ENCODE assay signal across 8 cellular contexts in genomic region chr10:35089641-35090161, GRCh38. TPM values are rescaled to one million over a fixed set of nuclear protein-coding genes. Genes with fewer than 3 reads are reported as not detected.
DNase-seq lines count a peak whose midpoint lies in the region; ATAC-seq and TF ChIP-seq lines count a peak whose summit lies in the region.

No MANE protein-coding gene starts in this region.

- no peak for TF ChIP-seq POLR2A in Peyer's patch (IDR thresholded peaks at IDR 0.05)
- TF ChIP-seq POLR2A in thyroid gland (IDR thresholded peaks at IDR 0.05) = no peak

- peak overlapping the region; percentile 31 for H3K27ac ChIP-seq in AG04450 (ENCODE audit: low read depth, low read length)
- peak overlapping the region; percentile 95 to 100 (median 97) for H3K27ac ChIP-seq in Peyer's patch
- H3K27ac ChIP-seq in liver (ENCODE audit: low read depth in 1 of 2, low read length in 2 of 2) = peak overlapping the region; percentile 92 to 97
- peak overlapping the region; percentile 93 to 95 (median 94) for H3K27ac ChIP-seq in thyroid gland

- TF ChIP-seq RAD21 in liver (IDR thresholded peaks at IDR 0.05) = no peak

- WGBS in liver = under 1% methylated on average over 26 of the region's 26 CpGs
- 0 to 1% methylated on average over 23 to 25 of the region's 26 CpGs for WGBS in thyroid gland, 2 donors

- H3K9ac ChIP-seq in liver (ENCODE audit: low read depth in 1 of 2, low read length in 2 of 2) = peak overlapping the region; percentile 51 to 96

- H3K9me3 ChIP-seq in AG04450 (ENCODE audit: control insufficient read depth, insufficient read depth, low read length) = peaks cover 6% of the 10 kb centered on the region; the same call in 1 of the 2 replicates
- H3K9me3 ChIP-seq in Peyer's patch = no peaks in the 10 kb centered on the region
- no peaks in the 10 kb centered on the region for H3K9me3 ChIP-seq in liver (ENCODE audit: control insufficient read depth in 4 of 4, low read length in 3 of 4)
- H3K9me3 ChIP-seq in thyroid gland = no peaks in the 10 kb centered on the region

- TF ChIP-seq CTCF in AG04450 (IDR thresholded peaks at IDR 0.05; ENCODE audit: low read depth, low read length) = no peak
- TF ChIP-seq CTCF in GM13976 (IDR thresholded peaks at IDR 0.05; ENCODE audit: borderline replicate concordance, control extremely low read depth, extremely low read depth, insufficient read depth, missing control alignments) = no peak
- TF ChIP-seq CTCF in Peyer's patch (IDR thresholded peaks at IDR 0.05) = no peak
- no peak for TF ChIP-seq CTCF in choroid plexus epithelial cell (conservative IDR thresholded peaks at IDR 0.05; ENCODE audit: low read depth, low read length)
- TF ChIP-seq CTCF in liver (IDR thresholded peaks at IDR 0.05; ENCODE audit: low read depth, low read length, missing input control) = no peak
- no peak for TF ChIP-seq CTCF in thyroid gland (IDR thresholded peaks at IDR 0.05)

- DNase-seq in AG04450 (ENCODE audit: low read depth, low spot score) = no peak
- peak; percentile 60 for DNase-seq in GM13976 (ENCODE audit: low spot score)
- DNase-seq in Peyer's patch = peak in 1 of 3 donors; percentile 17
- DNase-seq in choroid plexus epithelial cell (ENCODE audit: low read depth) = peak; percentile 35
- no peak for DNase-seq in thyroid gland
- DNase-seq in SKM-1 treated with dmso at 0.1 percent for 144 hours (lab: John Stamatoyannopoulos, UW; ENCODE audit: unreplicated experiment) = no peak

- peak overlapping the region; percentile 76 for H3K4me3 ChIP-seq in AG04450 (ENCODE audit: low read depth, low read length)
- peak overlapping the region; percentile 72 to 99 (median 90) for H3K4me3 ChIP-seq in Peyer's patch
- peak overlapping the region; percentile 82 for H3K4me3 ChIP-seq in choroid plexus epithelial cell (ENCODE audit: low read depth, low read length)
- peak overlapping the region; percentile 86 to 91 (median 89) for H3K4me3 ChIP-seq in liver (ENCODE audit: low read depth in 1 of 3, low read length in 3 of 3)
- peak overlapping the region; percentile 77 to 95 (median 83) for H3K4me3 ChIP-seq in thyroid gland (replicated peaks in 1 of 3)

- intact Hi-C loops in thyroid gland (cut with DNase I) = no loop called here

- CTCF ChIA-PET in AG04450 (lab: Charles Lee) = interaction anchor here (1.0 kb wide), 1 partner anchor 37 kb away, joined by 3 read pairs; the partner anchor contains the start of gene CREM

- ATAC-seq in HG02884 (IDR thresholded peaks at IDR 0.05; ENCODE audit: unreplicated experiment) = peak; percentile 28

- H3K27me3 ChIP-seq in AG04450 (ENCODE audit: control insufficient read depth, insufficient read depth, low read length) = no peaks in the 10 kb centered on the region
- H3K27me3 ChIP-seq in Peyer's patch = no peaks in the 10 kb centered on the region
- H3K27me3 ChIP-seq in liver (ENCODE audit: control insufficient read depth in 4 of 4, insufficient read depth in 4 of 4, low read length in 3 of 4) = no peaks in the 10 kb centered on the region
- no peaks in the 10 kb centered on the region for H3K27me3 ChIP-seq in thyroid gland

- no peaks in the 10 kb centered on the region for H3K36me3 ChIP-seq in Peyer's patch
- no peaks in the 10 kb centered on the region for H3K36me3 ChIP-seq in liver (ENCODE audit: control insufficient read depth in 4 of 4, insufficient read depth in 3 of 4, low read depth in 1 of 4, low read length in 3 of 4)
- H3K36me3 ChIP-seq in thyroid gland = no peaks in the 10 kb centered on the region

- in situ Hi-C loops in GM13976 (cut with MboI; ENCODE audit: low sequenced_read_pairs, unreplicated experiment) = no loop called here

- POLR2A ChIA-PET in AG04450 (lab: Yijun Ruan, JAX) = interaction anchor here (1.1 kb wide), 1 partner anchor 37 kb away, joined by 3 read pairs; the partner anchor contains the start of gene CREM

- H3K4me1 ChIP-seq in Peyer's patch (peaks cover 0 to 33% (median 4%) of the 10 kb centered on the region in 4 donors), liver (ENCODE audit: control insufficient read depth in 4 of 4, insufficient read depth in 4 of 4, low read length in 3 of 4) (peaks cover 10 to 33% (median 22%) of the 10 kb centered on the region in 4 donors), thyroid gland (peaks cover 11 to 26% of the 10 kb centered on the region in 2 donors)

TF ChIP-seq in liver, 16 proteins besides CTCF, POLR2A, EP300 and RAD21:
- no peak for TF ChIP-seq FOXA1 (IDR thresholded peaks at IDR 0.05)
- TF ChIP-seq FOXA2 (IDR thresholded peaks at IDR 0.05) = no peak
- TF ChIP-seq, protein P1, sequence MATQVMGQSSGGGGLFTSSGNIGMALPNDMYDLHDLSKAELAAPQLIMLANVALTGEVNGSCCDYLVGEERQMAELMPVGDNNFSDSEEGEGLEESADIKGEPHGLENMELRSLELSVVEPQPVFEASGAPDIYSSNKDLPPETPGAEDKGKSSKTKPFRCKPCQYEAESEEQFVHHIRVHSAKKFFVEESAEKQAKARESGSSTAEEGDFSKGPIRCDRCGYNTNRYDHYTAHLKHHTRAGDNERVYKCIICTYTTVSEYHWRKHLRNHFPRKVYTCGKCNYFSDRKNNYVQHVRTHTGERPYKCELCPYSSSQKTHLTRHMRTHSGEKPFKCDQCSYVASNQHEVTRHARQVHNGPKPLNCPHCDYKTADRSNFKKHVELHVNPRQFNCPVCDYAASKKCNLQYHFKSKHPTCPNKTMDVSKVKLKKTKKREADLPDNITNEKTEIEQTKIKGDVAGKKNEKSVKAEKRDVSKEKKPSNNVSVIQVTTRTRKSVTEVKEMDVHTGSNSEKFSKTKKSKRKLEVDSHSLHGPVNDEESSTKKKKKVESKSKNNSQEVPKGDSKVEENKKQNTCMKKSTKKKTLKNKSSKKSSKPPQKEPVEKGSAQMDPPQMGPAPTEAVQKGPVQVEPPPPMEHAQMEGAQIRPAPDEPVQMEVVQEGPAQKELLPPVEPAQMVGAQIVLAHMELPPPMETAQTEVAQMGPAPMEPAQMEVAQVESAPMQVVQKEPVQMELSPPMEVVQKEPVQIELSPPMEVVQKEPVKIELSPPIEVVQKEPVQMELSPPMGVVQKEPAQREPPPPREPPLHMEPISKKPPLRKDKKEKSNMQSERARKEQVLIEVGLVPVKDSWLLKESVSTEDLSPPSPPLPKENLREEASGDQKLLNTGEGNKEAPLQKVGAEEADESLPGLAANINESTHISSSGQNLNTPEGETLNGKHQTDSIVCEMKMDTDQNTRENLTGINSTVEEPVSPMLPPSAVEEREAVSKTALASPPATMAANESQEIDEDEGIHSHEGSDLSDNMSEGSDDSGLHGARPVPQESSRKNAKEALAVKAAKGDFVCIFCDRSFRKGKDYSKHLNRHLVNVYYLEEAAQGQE (IDR thresholded peaks at IDR 0.05) = no peak
- TF ChIP-seq EGR1 (IDR thresholded peaks at IDR 0.05; ENCODE audit: low read depth in 2 of 2) = no peak
- no peak for TF ChIP-seq RXRA (IDR thresholded peaks at IDR 0.05)
- no peak for TF ChIP-seq NR2F2 (IDR thresholded peaks at IDR 0.05)
- TF ChIP-seq HNF4G (IDR thresholded peaks at IDR 0.05) = no peak

RNA-seq across cellular contexts. Expression of gene CUL2, which starts 0.4 kb away (rescaled TPM):
- polyA plus RNA-seq in AG04450 (2011; rRNA removed) (27.3 and 37.9 TPM in 2 replicates), liver (10 to 100 TPM in 1 of 2 donors, 1 to 10 TPM in 1; 8.6 to 11.0 TPM)
- 22.7 and 33.9 TPM in 2 replicates for polyA minus RNA-seq in AG04450 (2011; rRNA and poly(A)+ RNA removed)
- total RNA-seq in Peyer's patch (10 to 100 TPM; 13.8 to 21.6 (median 17.7) TPM), liver (10 to 100 TPM; 13.1 to 14.1 TPM), thyroid gland (10 to 100 TPM; 16.5 to 19.0 (median 18.2) TPM)

RNA-seq across cellular contexts. Expression of gene CREM, which starts 36.9 kb away (rescaled TPM):
- polyA plus RNA-seq in AG04450 (2011; rRNA removed) (37.9 and 48.2 TPM in 2 replicates), liver (10 to 100 TPM; 22.0 to 22.4 TPM)
- polyA minus RNA-seq in AG04450 (2011; rRNA and poly(A)+ RNA removed) = 16.1 and 16.6 TPM in 2 replicates
- total RNA-seq in Peyer's patch (10 to 100 TPM; 13.9 to 19.0 (median 16.0) TPM), liver (10 to 100 TPM; 14.8 to 25.5 TPM), thyroid gland (10 to 100 TPM; 39.9 to 64.4 (median 50.5) TPM)

Comparison
In these comparisons a context has a peak if more than half of its experiments do, and no peak if none do; other contexts are left out.
1. DNase-seq: peak in GM13976 (single experiment) and choroid plexus epithelial cell (single experiment); none in AG04450 (single experiment), thyroid gland (0 of 2) and SKM-1 treated with dmso at 0.1 percent for 144 hours (single experiment).
2. H3K27ac ChIP-seq: peak in every context shown above with its lines; median percentile 97 in Peyer's patch; 94 in liver; 94 in thyroid gland; 31 in AG04450.
3. Peak in every context shown above with its lines, with median percentiles within 50 percentile points of each other: H3K4me3 ChIP-seq.